30 cellular contexts compared by ENCODE assay signal in genomic region chr16:4231367-4231766, GRCh38. TPM values are rescaled to one million over a fixed set of nuclear protein-coding genes. Genes with fewer than 3 reads are reported as not detected.
"Had no signal": no experiment of that assay in that cellular context is flagged by ENCODE, and none has a peak within 500 bp of the region (broad histone marks: within the 10 kb centered on the region; RNA-seq: fewer than 3 reads in every experiment).

No MANE protein-coding gene starts in this region.

- H3K9me3 Mint-ChIP-seq: effector memory CD8-positive, alpha-beta T cell; immature natural killer cell; natural killer cell treated with Interleukin-12 subunit alpha and Interleukin-12 subunit beta and Interleukin-15 and Interleukin-18, amount 100 ng/mL, for 72 hours had no signal

- ATAC-seq: effector memory CD8-positive, alpha-beta T cell; gastroesophageal sphincter; natural killer cell treated with Interleukin-12 subunit alpha and Interleukin-12 subunit beta and Interleukin-15 and Interleukin-18, amount 100 ng/mL, for 72 hours had no signal

- H3K27me3 ChIP-seq: colonic mucosa, gastroesophageal sphincter, neutrophil, ovary had no signal

- H3K27ac ChIP-seq: colonic mucosa, gastroesophageal sphincter, neutrophil, ovary, thoracic aorta had no signal

- H3K27ac Mint-ChIP-seq: activated naive CD8-positive, alpha-beta T cell; effector memory CD8-positive, alpha-beta T cell; immature natural killer cell; natural killer cell treated with Interleukin-12 subunit alpha and Interleukin-12 subunit beta and Interleukin-15 and Interleukin-18, amount 100 ng/mL, for 72 hours; progenitor cell of endocrine pancreas had no signal

- H3K9me3 ChIP-seq: colonic mucosa, gastroesophageal sphincter, neutrophil, ovary, thoracic aorta had no signal

- H3K4me1 ChIP-seq: colonic mucosa had no signal

- H3K4me3 ChIP-seq: colonic mucosa, gastroesophageal sphincter, lung, ovary, thoracic aorta had no signal

- DNase-seq: activated CD4-positive, alpha-beta T cell treated with anti-CD3 and anti-CD28 coated beads for 4 hours; activated CD4-positive, alpha-beta T cell treated with anti-CD3 and anti-CD28 coated beads, Interleukin-2, amount 50 U/mL, for 48 hours; activated CD4-positive, CD25-positive, alpha-beta regulatory T cell; activated CD8-positive, alpha-beta memory T cell treated with anti-CD3 and anti-CD28 coated beads for 24 hours; activated effector memory CD4-positive, alpha-beta T cell treated with Interleukin-2 at 50 U/mL for 16 hours; activated naive CD4-positive, alpha-beta T cell treated with Interleukin-2 at 50 U/mL for 16 hours; anterior cingulate cortex; cerebellar nuclear complex; colonic mucosa; effector memory CD8-positive, alpha-beta T cell; erythroblast; hypothalamus; immature natural killer cell; kidney; mesendoderm; ovary; retina; stimulated activated CD4-positive, alpha-beta T cell treated with anti-CD3 and anti-CD28 coated beads, Interleukin-15, amount 100 ng/mL, for 24 hours; stimulated activated CD4-positive, alpha-beta T cell treated with anti-CD3 and anti-CD28 coated beads, Interleukin-2, amount 100 ng/mL, for 24 hours; stimulated activated naive CD4-positive, alpha-beta T cell treated with Interleukin-2 at 50 U/mL for 16 hours; trophoblast cell had no signal

- H3K36me3 ChIP-seq: colonic mucosa, gastroesophageal sphincter, neutrophil, ovary, thoracic aorta had no signal

- H3K4me1 Mint-ChIP-seq: immature natural killer cell had no signal

- H3K36me3 Mint-ChIP-seq: immature natural killer cell; natural killer cell treated with Interleukin-12 subunit alpha and Interleukin-12 subunit beta and Interleukin-15 and Interleukin-18, amount 100 ng/mL, for 72 hours had no signal

- H3K4me3 Mint-ChIP-seq: activated naive CD8-positive, alpha-beta T cell; effector memory CD8-positive, alpha-beta T cell; immature natural killer cell; natural killer cell treated with Interleukin-12 subunit alpha and Interleukin-12 subunit beta and Interleukin-15 and Interleukin-18, amount 100 ng/mL, for 72 hours had no signal

RNA-seq across cellular contexts. Expression of gene SRL, which starts 10.5 kb away (rescaled TPM):
- total RNA-seq: bronchial epithelial cell; natural killer cell treated with Interleukin-12 subunit alpha and Interleukin-12 subunit beta and Interleukin-15 and Interleukin-18, amount 100 ng/mL, for 72 hours; progenitor cell of endocrine pancreas; T-helper 1 cell treated with Interleukin-12 subunit alpha and Interleukin-12 subunit beta and Interleukin-4 antibody, amounts not matched to agents 30 ng/mL and 1 ng/mL, for 36 hours had no signal
- polyA plus RNA-seq: immature natural killer cell had no signal
